ENCODE assay signal across 9 cellular contexts in the genomic region with DNA sequence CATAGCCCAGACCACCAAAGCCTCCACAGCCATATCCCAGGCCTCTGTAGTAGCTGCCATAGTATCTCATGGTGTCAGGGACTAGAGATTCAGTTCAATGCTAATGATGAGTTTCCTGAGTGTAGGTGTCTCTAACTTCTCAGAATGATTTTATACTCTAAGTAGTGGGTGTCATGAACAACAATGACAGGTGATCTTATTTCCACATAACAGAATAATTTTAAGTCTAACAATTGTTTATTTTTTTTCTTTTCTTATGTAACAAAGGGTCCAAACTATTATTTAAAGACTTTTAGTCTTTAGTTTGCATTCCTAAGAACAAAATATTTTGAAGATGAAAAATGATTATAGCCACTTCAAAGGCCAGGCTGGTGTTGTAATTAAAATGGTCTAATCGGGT.
"Had no signal": no experiment of that assay in that cellular context is flagged by ENCODE, and none has a peak within 500 bp of the region (broad histone marks: within the 10 kb centered on the region; RNA-seq: fewer than 3 reads in every experiment).

A gene with protein sequence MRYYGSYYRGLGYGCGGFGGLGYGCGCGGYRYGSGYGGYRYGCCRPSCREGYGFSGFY (minus strand): TSS at position 101 of the 400 bp plus-strand sequence. CDS start 31 bp downstream, at position 70.

- ATAC-seq: activated CD4-positive, alpha-beta T cell treated with anti-CD3 and anti-CD28 coated beads for 36 hours; activated CD4-positive, CD25-positive, alpha-beta regulatory T cell treated with anti-CD3 and anti-CD28 coated beads, Interleukin-2, amount 50 U/mL, for 24 hours; activated CD8-positive, alpha-beta memory T cell treated with anti-CD3 and anti-CD28 coated beads, Interleukin-2, amount 10 ng/mL, durations not matched to agents 7 days and 5 days; activated CD8-positive, alpha-beta T cell treated with anti-CD3 and anti-CD28 coated beads for 36 hours; activated CD8-positive, alpha-beta T cell treated with anti-CD3 and anti-CD28 coated beads, Interleukin-2, amount 10 ng/mL, durations not matched to agents 7 days and 5 days; T-cell; T-helper 17 cell; WTC11 had no signal

- FAIRE-seq: TTC549 had no signal
